20 cellular contexts compared by ENCODE assay signal in the genomic region with DNA sequence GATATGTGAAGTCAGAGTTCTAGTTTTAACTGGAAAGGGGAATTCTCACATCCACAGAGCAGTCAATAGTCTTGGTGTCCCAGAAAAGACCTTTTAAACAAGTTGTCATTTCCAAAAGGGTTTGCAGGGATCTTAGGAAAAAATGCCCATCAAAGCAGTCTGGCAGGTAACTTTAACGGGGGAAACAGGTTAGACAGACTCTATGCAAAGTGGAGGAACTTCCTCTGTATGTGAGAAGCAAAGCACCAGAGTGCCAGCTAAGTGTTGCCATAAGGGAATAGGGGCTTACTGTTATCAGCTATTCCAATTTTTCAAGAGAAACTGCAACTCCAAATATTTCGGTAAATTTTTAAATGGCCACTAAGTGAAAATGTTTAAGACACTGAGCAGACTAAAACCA.
"Had no signal": no experiment of that assay in that cellular context is flagged by ENCODE, and none has a peak within 500 bp of the region (broad histone marks: within the 10 kb centered on the region; RNA-seq: fewer than 3 reads in every experiment).

No MANE protein-coding gene starts in this region.

- H3K4me1 ChIP-seq: right atrium auricular region, sigmoid colon, stomach, transverse colon had no signal

- H3K4me3 Mint-ChIP-seq: naive thymus-derived CD4-positive, alpha-beta T cell; neural crest cell had no signal

- H3K9me3 ChIP-seq: ovary, right atrium auricular region, sigmoid colon, stomach, thoracic aorta, transverse colon had no signal

- H3K36me3 ChIP-seq: ovary, right atrium auricular region, sigmoid colon, stomach, thoracic aorta, transverse colon had no signal

- FAIRE-seq: islet of Langerhans had no signal

- H3K4me3 ChIP-seq: coronary artery, ovary, right atrium auricular region, sigmoid colon, skin epidermis, stomach, thoracic aorta, transverse colon had no signal

- H3K27ac Mint-ChIP-seq: naive thymus-derived CD4-positive, alpha-beta T cell had no signal

- H3K27me3 ChIP-seq: ovary, right atrium auricular region, sigmoid colon, stomach, transverse colon had no signal

- ATAC-seq: naive thymus-derived CD4-positive, alpha-beta T cell had no signal

- H3K27ac ChIP-seq: coronary artery, ovary, right atrium auricular region, sigmoid colon, skin epidermis, stomach, thoracic aorta, transverse colon had no signal

- DNase-seq: effector CD4-positive, alpha-beta T cell; foreskin melanocyte; head of caudate nucleus; hippocampal formation; kidney glomerular epithelial cell; naive thymus-derived CD4-positive, alpha-beta T cell; nucleus accumbens; ovary; sigmoid colon; stimulated activated CD4-positive, alpha-beta T cell treated with anti-CD3 and anti-CD28 coated beads, Interleukin-2, amount 100 ng/mL, for 24 hours; stimulated activated naive CD4-positive, alpha-beta T cell; stomach; substantia nigra; transverse colon had no signal

- H3K36me3 Mint-ChIP-seq: naive thymus-derived CD4-positive, alpha-beta T cell had no signal

- H3K9me3 Mint-ChIP-seq: neural crest cell had no signal

- H3K4me1 Mint-ChIP-seq: neural crest cell had no signal
